ENCODE assay signal across 21 cellular contexts in the genomic region with DNA sequence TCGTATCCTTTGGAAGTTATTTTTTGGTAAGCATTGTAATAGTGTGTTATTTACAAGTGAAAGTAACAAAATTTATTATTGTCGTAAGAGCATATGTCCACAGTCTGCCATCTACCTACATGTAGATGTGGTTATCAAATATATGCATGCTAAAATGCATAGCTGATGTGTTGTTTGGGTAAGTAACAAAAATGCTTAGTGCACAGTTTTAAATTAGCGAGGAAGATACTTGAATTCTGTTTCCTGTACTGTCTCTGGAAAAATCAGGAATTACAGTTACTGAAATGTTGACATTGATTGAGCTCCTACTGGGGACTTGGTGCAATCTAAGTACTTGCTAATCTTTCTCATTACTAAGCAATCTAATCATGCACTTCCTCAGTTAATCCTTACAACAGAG. TPM values are rescaled to one million over a fixed set of nuclear protein-coding genes. Genes with fewer than 3 reads are reported as not detected.
A peak's percentile ranks its signal among the peaks of the same experiment; 100 is the strongest.
DNase-seq lines count a peak whose midpoint lies in the region; ATAC-seq, FAIRE-seq and TF ChIP-seq lines count a peak whose summit lies in the region.
"Had no signal": no experiment of that assay in that cellular context is flagged by ENCODE, and none has a peak within 500 bp of the region (broad histone marks: within the 10 kb centered on the region; RNA-seq: fewer than 3 reads in every experiment).

No MANE protein-coding gene starts in this region.

- H3K4me2 ChIP-seq in A549 (no peak overlapping the region), K562 (ENCODE audit: insufficient read depth, low read length) (no peak overlapping the region)
- H3K4me2 ChIP-seq: BLaER1 treated with 17β-estradiol and CSF1 and Interleukin-3, amounts not matched to agents 10 nM and 100 nM had no signal

- POLR2A ChIA-PET in A549 (lab: Yijun Ruan, JAX) (no interaction called here), K562 (lab: Yijun Ruan, JAX) (no interaction called here)
- POLR2A ChIA-PET in CD4-positive, alpha-beta memory T cell (lab: Charles Lee; ENCODE audit: partially characterized antibody) = no interaction called here

- TF ChIP-seq CTCF in A549 (IDR thresholded peaks at IDR 0.05) (no peak), K562 (IDR thresholded peaks at IDR 0.05 in 2 of 3, conservative IDR thresholded peaks at IDR 0.05 in 1 of 3; ENCODE audit: insufficient read depth in 2 of 3, low read depth in 1 of 3, low read length in 3 of 3) (no peak)

- FAIRE-seq in A549 (lab: Jason Lieb, UNC) = no peak
- peak; percentile 42 for FAIRE-seq in GM12892 (lab: Jason Lieb, UNC)
- no peak for FAIRE-seq in K562 (lab: Jason Lieb, UNC)

- no peaks in the 10 kb centered on the region for H4K20me1 ChIP-seq in K562 (replicated peaks; ENCODE audit: control insufficient read depth, insufficient read depth, low read length)
- H4K20me1 ChIP-seq: BLaER1 treated with 17β-estradiol and CSF1 and Interleukin-3, amounts not matched to agents 10 nM and 100 nM had no signal

- H3K27me3 ChIP-seq in K562 (ENCODE audit: control insufficient read depth in 2 of 2, insufficient read depth in 2 of 2, low read length in 2 of 2) = no peaks in the 10 kb centered on the region
- H3K27me3 ChIP-seq in CD4-positive, alpha-beta memory T cell (ENCODE audit: insufficient read depth, low read length) = peaks cover 4% of the 10 kb centered on the region
- H3K27me3 ChIP-seq: BLaER1 treated with 17β-estradiol and CSF1 and Interleukin-3, amounts not matched to agents 10 nM and 100 nM had no signal

- H3K4me1 ChIP-seq in A549 (no peaks in the 10 kb centered on the region), K562 (replicated peaks in 1 of 2; ENCODE audit: control insufficient read depth in 2 of 2, insufficient read depth in 2 of 2, low read length in 2 of 2) (no peaks in the 10 kb centered on the region; a peak in 2 of 5 replicates)
- H3K4me1 ChIP-seq in CD4-positive, alpha-beta memory T cell (ENCODE audit: insufficient read depth, low read length) = no peaks in the 10 kb centered on the region
- H3K4me1 ChIP-seq: BLaER1 treated with 17β-estradiol and CSF1 and Interleukin-3, amounts not matched to agents 10 nM and 100 nM; Caco-2 had no signal

- H3K36me3 Mint-ChIP-seq in CD4-positive, alpha-beta memory T cell = no peaks in the 10 kb centered on the region
- H3K36me3 Mint-ChIP-seq: CD8-positive, alpha-beta memory T cell had no signal

- H2AFZ ChIP-seq in K562 (ENCODE audit: low read depth, low read length) = no peak overlapping the region
- H2AFZ ChIP-seq: GM23248 had no signal

- intact Hi-C loops in K562 (cut with micrococcal nuclease) = no loop called here
- intact Hi-C loops in CD4-positive, alpha-beta memory T cell (cut with micrococcal nuclease) = no loop called here

- CTCF ChIA-PET in A549 (lab: Yijun Ruan, JAX) = no interaction called here
- CTCF ChIA-PET in K562 (lab: Yijun Ruan, JAX; ENCODE audit: low intra/inter-chr PET ratio) = no interaction called here
- CTCF ChIA-PET in CD4-positive, alpha-beta memory T cell (lab: Charles Lee; ENCODE audit: partially characterized antibody) = no interaction called here

- in situ Hi-C loops in K562 (cut with MboI) = no loop called here

- peaks cover 2 to 5% of the 10 kb centered on the region in 2 donors for H3K27me3 Mint-ChIP-seq in CD4-positive, alpha-beta memory T cell

- no peak overlapping the region for H3K27ac Mint-ChIP-seq in CD4-positive, alpha-beta memory T cell
- H3K27ac Mint-ChIP-seq: B cell; CD8-positive, alpha-beta memory T cell had no signal

- 81% methylated on average over 3 of the region's 3 CpGs for WGBS in A549 (ENCODE audit: missing lambda C conversion rate)
- 46% methylated on average over 3 of the region's 3 CpGs for WGBS in K562 (ENCODE audit: insufficient coverage, low coverage, missing lambda C conversion rate)

- TF ChIP-seq POLR2A in A549 (IDR thresholded peaks at IDR 0.05; ENCODE audit: low read length) (no peak), GM12892 (IDR thresholded peaks at IDR 0.05; ENCODE audit: low read depth, low read length) (no peak), K562 (conservative IDR thresholded peaks at IDR 0.05) (no peak)

- no peak overlapping the region for H3K4me3 ChIP-seq in A549
- H3K4me3 ChIP-seq in K562 = no peak overlapping the region
- H3K4me3 ChIP-seq in CD4-positive, alpha-beta memory T cell (ENCODE audit: low read length in 2 of 2) = no peak overlapping the region
- H3K4me3 ChIP-seq: BLaER1 treated with 17β-estradiol and CSF1 and Interleukin-3, amounts not matched to agents 10 nM and 100 nM; GM23248; HAP-1 had no signal

- no peaks in the 10 kb centered on the region for H3K9me3 Mint-ChIP-seq in CD4-positive, alpha-beta memory T cell

- no peaks in the 10 kb centered on the region for H3K9me1 ChIP-seq in K562 (ENCODE audit: control insufficient read depth, insufficient read depth, low read length)

- H3K79me2 ChIP-seq in K562 (ENCODE audit: control insufficient read depth, insufficient read depth, low read length) = no peaks in the 10 kb centered on the region

- no peaks in the 10 kb centered on the region for H3K36me3 ChIP-seq in K562 (ENCODE audit: control insufficient read depth, insufficient read depth, low read length)
- no peaks in the 10 kb centered on the region for H3K36me3 ChIP-seq in CD4-positive, alpha-beta memory T cell (ENCODE audit: insufficient read depth, low read length)
- H3K36me3 ChIP-seq: BLaER1 treated with 17β-estradiol and CSF1 and Interleukin-3, amounts not matched to agents 10 nM and 100 nM; HAP-1 had no signal

- no peak overlapping the region for H3K9ac ChIP-seq in K562 (ENCODE audit: insufficient read depth in 1 of 2, low read depth in 2 of 2, low read length in 2 of 2)
- H3K9ac ChIP-seq: BLaER1 treated with 17β-estradiol and CSF1 and Interleukin-3, amounts not matched to agents 10 nM and 100 nM; GM23248 had no signal

- no peak overlapping the region for H3K27ac ChIP-seq in A549
- H3K27ac ChIP-seq in K562 (ENCODE audit: extremely low read depth, low read depth, low read length) = no peak overlapping the region
- no peak overlapping the region for H3K27ac ChIP-seq in CD4-positive, alpha-beta memory T cell (ENCODE audit: low read depth, low read length)
- H3K27ac ChIP-seq: BLaER1 treated with 17β-estradiol and CSF1 and Interleukin-3, amounts not matched to agents 10 nM and 100 nM; GM23248; HL-60 had no signal

- H3K9me3 ChIP-seq in A549 = no peaks in the 10 kb centered on the region
- H3K9me3 ChIP-seq in K562 (replicated peaks; ENCODE audit: control insufficient read depth, insufficient read depth, low read depth, low read length) = no peaks in the 10 kb centered on the region
- no peaks in the 10 kb centered on the region for H3K9me3 ChIP-seq in CD4-positive, alpha-beta memory T cell (ENCODE audit: control insufficient read depth in 1 of 2, low read length in 2 of 2)
- H3K9me3 ChIP-seq: BLaER1 treated with 17β-estradiol and CSF1 and Interleukin-3, amounts not matched to agents 10 nM and 100 nM; Caco-2; HAP-1 had no signal

- no peak overlapping the region for H3K4me3 Mint-ChIP-seq in CD4-positive, alpha-beta memory T cell
- H3K4me3 Mint-ChIP-seq: B cell; CD8-positive, alpha-beta memory T cell had no signal

- no TSS peak for BruUV-seq in K562 (replicated peaks; lab: Mats Ljungman, UMichigan)

- ATAC-seq in A549 = no peak
- ATAC-seq in K562 = no peak
- no peak for ATAC-seq in HG03108 (IDR thresholded peaks at IDR 0.05; ENCODE audit: unreplicated experiment)

- TF ChIP-seq RAD21 in A549 (conservative IDR thresholded peaks at IDR 0.05 in 1 of 2, IDR thresholded peaks at IDR 0.05 in 1 of 2) = no peak
- no peak for TF ChIP-seq RAD21 in K562 (CRISPR knock-in tag; conservative IDR thresholded peaks at IDR 0.05 in 1 of 2, IDR thresholded peaks at IDR 0.05 in 1 of 2)

- DNase-seq in A549 (ENCODE audit: low read depth in 1 of 2, low spot score in 1 of 2) (no peak), GM12892 (ENCODE audit: insufficient read length) (no peak), NCI-H82 treated with DMSO at 0.1 percent for 48 hours (lab: John Stamatoyannopoulos, UW; ENCODE audit: unreplicated experiment) (peak; percentile 86), K562 (ENCODE audit: extremely low read depth in 1 of 4, low spot score in 3 of 4) (no peak), cortex of kidney (lab: John Stamatoyannopoulos, UW) (no peak)
- DNase-seq in CD4-positive, alpha-beta memory T cell = no peak
- DNase-seq: 8988T; Caco-2; CD8-positive, alpha-beta memory T cell; DMS79 treated with DMSO at 0.1 percent for 48 hours; GF-D8; GM23248; IMR-90; KBM-7 had no signal

- H3K4me1 Mint-ChIP-seq in CD4-positive, alpha-beta memory T cell = no peaks in the 10 kb centered on the region
- H3K4me1 Mint-ChIP-seq: B cell; CD8-positive, alpha-beta memory T cell had no signal

- TF ChIP-seq EP300 in A549 (IDR thresholded peaks at IDR 0.05) (no peak), K562 (IDR thresholded peaks at IDR 0.05; ENCODE audit: low read length) (no peak)

RNA-seq across cellular contexts. Expression of a gene that starts 14.3 kb away (rescaled TPM):
- polyA plus RNA-seq in A549 (2011; rRNA removed) (not detected in 2 replicates), A549 (2017; fragmentation: RNase III; extraction: RNeasy Plus Mini Kit Qiagen cat#74134 plus additional on column Dnase treatment) (0.03 TPM in 1 of 3 replicates, not detected in the others), K562 (2011; rRNA removed) (not detected in 2 replicates), K562 (2014; fragmentation: Illumina TruSeq; extraction: Trizol) (0.06 and 0.08 TPM in 2 replicates), K562 (2014; fragmentation: Nextera tagmentation; extraction: Ambion mirVana) (under 1 TPM; 0.17 to 0.21 TPM), K562 (2014; rRNA removed) (not detected in 2 replicates)
- polyA plus RNA-seq in A549 (2012; cell fraction: cytosol; rRNA removed) = not detected in 2 replicates
- polyA plus RNA-seq in A549 (2012; cell fraction: nucleus; rRNA removed) = not detected in 2 replicates
- 0.37 TPM in 1 of 2 replicates, not detected in the other for polyA minus RNA-seq in A549 (2011; rRNA and poly(A)+ RNA removed)
- not detected for polyA plus RNA-seq in GM12892 (2012; ENCODE audit: missing spikeins)
- total RNA-seq in K562 (2011; cell fraction: chromatin; rRNA removed; ENCODE audit: low replicate concordance) = 0.40 TPM in 1 of 2 replicates, not detected in the other
- not detected in 2 replicates for total RNA-seq in K562 (2011; cell fraction: nucleolus; rRNA removed)
- not detected in 2 replicates for total RNA-seq in K562 (2011; cell fraction: nucleoplasm; rRNA removed)
- total RNA-seq in K562 (2014; rRNA removed) (not detected in 2 replicates), K562 (2014; rRNA removed; fragmentation: Illumina TruSeq; extraction: Trizol) (0.06 and 0.29 TPM in 2 replicates), K562 (2015; rRNA removed; fragmentation: Illumina TruSeq; extraction: Trizol) (not detected in 2 replicates), K562 (2021) (not detected in 2 replicates)
- polyA plus RNA-seq in K562 (2011; cell fraction: cytosol; rRNA removed) = not detected in 2 replicates
- 0.04 TPM in 1 of 2 replicates, not detected in the other for polyA plus RNA-seq in K562 (2011; cell fraction: nucleus; rRNA removed)
- 0.07 and 0.25 TPM in 2 replicates for polyA plus RNA-seq in K562 (2012)
- polyA minus RNA-seq in K562 (2011; rRNA and poly(A)+ RNA removed) = not detected in 2 replicates
- polyA minus RNA-seq in K562 (2011; cell fraction: cytosol; rRNA and poly(A)+ RNA removed) = not detected in 2 replicates
- not detected in 2 replicates for polyA minus RNA-seq in K562 (2011; cell fraction: nucleus; rRNA and poly(A)+ RNA removed)
- not detected for total RNA-seq in CD4-positive, alpha-beta memory T cell
- under 1 TPM in 1 of 2 donors, not detected in 1; 0.16 TPM for polyA plus RNA-seq in CD4-positive, alpha-beta memory T cell
- total RNA-seq: B cell; Caco-2; CD8-positive, alpha-beta memory T cell; GM23248; H4; HT1080; IMR-90 had no signal
- polyA plus RNA-seq: GM23248, IMR-90 had no signal

RNA-seq across cellular contexts. Expression of a gene that starts 26.2 kb away (rescaled TPM):
- polyA plus RNA-seq in A549 (2011; rRNA removed) (12.5 and 15.2 TPM in 2 replicates), A549 (2017; fragmentation: RNase III; extraction: RNeasy Plus Mini Kit Qiagen cat#74134 plus additional on column Dnase treatment) (8.8 to 12.6 TPM (median 10.2 TPM) in 3 replicates), K562 (2011; rRNA removed) (65.1 and 75.1 TPM in 2 replicates), K562 (2014; fragmentation: Illumina TruSeq; extraction: Trizol) (51.0 and 62.8 TPM in 2 replicates), K562 (2014; fragmentation: Nextera tagmentation; extraction: Ambion mirVana) (10 to 100 TPM; 13.0 to 15.9 TPM), K562 (2014; rRNA removed) (35.1 and 35.8 TPM in 2 replicates)
- 4.0 and 6.5 TPM in 2 replicates for polyA plus RNA-seq in A549 (2012; cell fraction: cytosol; rRNA removed)
- polyA plus RNA-seq in A549 (2012; cell fraction: nucleus; rRNA removed) = 6.5 and 7.5 TPM in 2 replicates
- 33.7 and 40.7 TPM in 2 replicates for polyA minus RNA-seq in A549 (2011; rRNA and poly(A)+ RNA removed)
- polyA plus RNA-seq in GM12892 (2012; ENCODE audit: missing spikeins) = 7.7 TPM
- 25.6 and 109 TPM in 2 replicates for total RNA-seq in K562 (2011; cell fraction: chromatin; rRNA removed; ENCODE audit: low replicate concordance)
- total RNA-seq in K562 (2011; cell fraction: nucleolus; rRNA removed) = 14.0 and 21.6 TPM in 2 replicates
- total RNA-seq in K562 (2011; cell fraction: nucleoplasm; rRNA removed) = 40.7 and 66.0 TPM in 2 replicates
- total RNA-seq in K562 (2014; rRNA removed) (48.5 and 54.5 TPM in 2 replicates), K562 (2014; rRNA removed; fragmentation: Illumina TruSeq; extraction: Trizol) (88.3 and 95.1 TPM in 2 replicates), K562 (2015; rRNA removed; fragmentation: Illumina TruSeq; extraction: Trizol) (57.4 and 63.9 TPM in 2 replicates), K562 (2021) (77.4 and 84.2 TPM in 2 replicates)
- polyA plus RNA-seq in K562 (2011; cell fraction: cytosol; rRNA removed) = 30.2 and 34.3 TPM in 2 replicates
- polyA plus RNA-seq in K562 (2011; cell fraction: nucleus; rRNA removed) = 43.7 and 65.6 TPM in 2 replicates
- polyA plus RNA-seq in K562 (2012) = 29.8 and 31.0 TPM in 2 replicates
- polyA minus RNA-seq in K562 (2011; rRNA and poly(A)+ RNA removed) = 171 and 184 TPM in 2 replicates
- polyA minus RNA-seq in K562 (2011; cell fraction: cytosol; rRNA and poly(A)+ RNA removed) = 58.6 and 74.0 TPM in 2 replicates
- 45.9 and 102 TPM in 2 replicates for polyA minus RNA-seq in K562 (2011; cell fraction: nucleus; rRNA and poly(A)+ RNA removed)
- 1 to 10 TPM; 7.5 to 8.8 TPM for total RNA-seq in CD4-positive, alpha-beta memory T cell
- 1 to 10 TPM; 2.2 to 2.5 TPM for polyA plus RNA-seq in CD4-positive, alpha-beta memory T cell

RNA-seq across cellular contexts. Expression of a gene that starts 26.2 kb away (rescaled TPM):
- polyA plus RNA-seq in A549 (2011; rRNA removed) = 119 and 144 TPM in 2 replicates
- polyA plus RNA-seq in A549 (2012; cell fraction: cytosol; rRNA removed) = 26.3 and 36.6 TPM in 2 replicates
- polyA plus RNA-seq in A549 (2012; cell fraction: nucleus; rRNA removed) = 14.0 TPM in 2 replicates
- polyA plus RNA-seq in A549 (2017; fragmentation: RNase III; extraction: RNeasy Plus Mini Kit Qiagen cat#74134 plus additional on column Dnase treatment) = 41.0 to 52.4 TPM (median 41.6 TPM) in 3 replicates
- 35.1 and 38.8 TPM in 2 replicates for polyA minus RNA-seq in A549 (2011; rRNA and poly(A)+ RNA removed)
- polyA plus RNA-seq in GM12892 (2012; ENCODE audit: missing spikeins) = 10.3 TPM
- 8.9 and 19.2 TPM in 2 replicates for total RNA-seq in K562 (2011; cell fraction: chromatin; rRNA removed; ENCODE audit: low replicate concordance)
- total RNA-seq in K562 (2011; cell fraction: nucleolus; rRNA removed) = 13.0 and 15.4 TPM in 2 replicates
- total RNA-seq in K562 (2011; cell fraction: nucleoplasm; rRNA removed) = 25.2 and 40.2 TPM in 2 replicates
- total RNA-seq in K562 (2014; rRNA removed) = 19.3 and 24.3 TPM in 2 replicates
- 20.2 and 21.2 TPM in 2 replicates for total RNA-seq in K562 (2014; rRNA removed; fragmentation: Illumina TruSeq; extraction: Trizol)
- 17.0 and 17.7 TPM in 2 replicates for total RNA-seq in K562 (2015; rRNA removed; fragmentation: Illumina TruSeq; extraction: Trizol)
- total RNA-seq in K562 (2021) = 16.4 and 18.1 TPM in 2 replicates
- 34.6 and 35.8 TPM in 2 replicates for polyA plus RNA-seq in K562 (2011; rRNA removed)
- polyA plus RNA-seq in K562 (2011; cell fraction: cytosol; rRNA removed) = 20.1 and 32.3 TPM in 2 replicates
- 6.9 and 13.9 TPM in 2 replicates for polyA plus RNA-seq in K562 (2011; cell fraction: nucleus; rRNA removed)
- polyA plus RNA-seq in K562 (2012) = 12.9 and 16.2 TPM in 2 replicates
- 18.1 and 22.1 TPM in 2 replicates for polyA plus RNA-seq in K562 (2014; fragmentation: Illumina TruSeq; extraction: Trizol)
- polyA plus RNA-seq in K562 (2014; fragmentation: Nextera tagmentation; extraction: Ambion mirVana) = 1 to 10 TPM; 4.2 to 6.3 TPM
- 11.6 and 19.6 TPM in 2 replicates for polyA plus RNA-seq in K562 (2014; rRNA removed)
- 35.7 and 47.7 TPM in 2 replicates for polyA minus RNA-seq in K562 (2011; rRNA and poly(A)+ RNA removed)
- 13.3 and 26.9 TPM in 2 replicates for polyA minus RNA-seq in K562 (2011; cell fraction: cytosol; rRNA and poly(A)+ RNA removed)
- polyA minus RNA-seq in K562 (2011; cell fraction: nucleus; rRNA and poly(A)+ RNA removed) = 6.7 and 10.4 TPM in 2 replicates
- total RNA-seq in CD4-positive, alpha-beta memory T cell = 1 to 10 TPM; 3.9 to 4.8 TPM
- 10 to 100 TPM; 12.9 to 17.5 TPM for polyA plus RNA-seq in CD4-positive, alpha-beta memory T cell
